In genomic region chr2:161078211-161078539, GRCh38 we compare ENCODE assay signal across 9 cellular contexts.
A peak's percentile ranks its signal among the peaks of the same experiment; 100 is the strongest.
DNase-seq lines count a peak whose midpoint lies in the region; ATAC-seq, FAIRE-seq and TF ChIP-seq lines count a peak whose summit lies in the region.
"Had no signal": no experiment of that assay in that cellular context is flagged by ENCODE, and none has a peak within 500 bp of the region (broad histone marks: within the 10 kb centered on the region; RNA-seq: fewer than 3 reads in every experiment).

No MANE protein-coding gene starts in this region.

- CTCF ChIA-PET in activated CD4-positive, alpha-beta memory T cell treated with anti-CD3 and anti-CD28 coated beads, Interleukin-2, amount 10 ng/mL, durations not matched to agents 7 days and 5 days (lab: Charles Lee), result interaction anchor here (0.5 to 5.1 kb wide), 3 partner anchors 12 to 17 kb away, joined by 3 to 36 read pairs (median 3); no protein-coding TSS in a partner anchor

- peaks cover 18 to 33% (median 21%) of the 10 kb centered on the region in 10 experiments for H3K4me1 ChIP-seq in BLaER1 treated with 17β-estradiol and CSF1 and Interleukin-3, amounts not matched to agents 10 nM and 100 nM

- POLR2A ChIA-PET in activated CD4-positive, alpha-beta memory T cell treated with anti-CD3 and anti-CD28 coated beads, Interleukin-2, amount 10 ng/mL, durations not matched to agents 7 days and 5 days (lab: Charles Lee), result interaction anchor here (0.7 to 2.3 kb wide), 10 partner anchors 12 to 169 kb away, joined by 3 to 13 read pairs (median 5); no protein-coding TSS in a partner anchor

- peak overlapping the region; percentile 90 for H3K27ac Mint-ChIP-seq in activated CD4-positive, alpha-beta memory T cell treated with anti-CD3 and anti-CD28 coated beads, Interleukin-2, amount 10 ng/mL, durations not matched to agents 7 days and 5 days

- no peak for DNase-seq in GM12891 (ENCODE audit: insufficient read length, low spot score)
- DNase-seq in activated CD4-positive, alpha-beta memory T cell treated with anti-CD3 and anti-CD28 coated beads, Interleukin-2, amount 10 ng/mL, durations not matched to agents 7 days and 5 days, result no peak
- DNase-seq in iPS-NIHi11 (ENCODE audit: low spot score), result peak; percentile 14
- DNase-seq in NCI-H2227 treated with DMSO at 0.1 percent for 48 hours (lab: John Stamatoyannopoulos, UW), result no peak
- DNase-seq in sciatic nerve (ENCODE audit: low spot score), result no peak
- DNase-seq in ACHN, result no peak

- H3K27ac ChIP-seq in BLaER1 treated with 17β-estradiol and CSF1 and Interleukin-3, amounts not matched to agents 10 nM and 100 nM, result peak overlapping the region; percentile 19 to 91 (median 62); a peak in 20 of 22 replicates
- H3K27ac ChIP-seq: thoracic aorta had no signal

- no peaks in the 10 kb centered on the region for H3K36me3 ChIP-seq in BLaER1 treated with 17β-estradiol and CSF1 and Interleukin-3, amounts not matched to agents 10 nM and 100 nM
- H3K36me3 ChIP-seq: thoracic aorta had no signal

- H3K9me3 Mint-ChIP-seq in activated CD4-positive, alpha-beta memory T cell treated with anti-CD3 and anti-CD28 coated beads, Interleukin-2, amount 10 ng/mL, durations not matched to agents 7 days and 5 days, result peaks cover 8% of the 10 kb centered on the region

- intact Hi-C loops in sciatic nerve (cut with DNase I), result no loop called here

- H3K4me3 Mint-ChIP-seq in activated CD4-positive, alpha-beta memory T cell treated with anti-CD3 and anti-CD28 coated beads, Interleukin-2, amount 10 ng/mL, durations not matched to agents 7 days and 5 days, result peak overlapping the region; percentile 36

- H3K27me3 Mint-ChIP-seq in activated CD4-positive, alpha-beta memory T cell treated with anti-CD3 and anti-CD28 coated beads, Interleukin-2, amount 10 ng/mL, durations not matched to agents 7 days and 5 days, result no peaks in the 10 kb centered on the region

- peaks cover 17% of the 10 kb centered on the region for H3K36me3 Mint-ChIP-seq in activated CD4-positive, alpha-beta memory T cell treated with anti-CD3 and anti-CD28 coated beads, Interleukin-2, amount 10 ng/mL, durations not matched to agents 7 days and 5 days (ENCODE audit: low read depth)

- in situ Hi-C loops in ACHN (cut with HindIII; ENCODE audit: low pct_ligation_motif_present, low pct_unique_long_range_greater_than_20kb, low sequenced_read_pairs), result no loop called here

- H3K4me3 ChIP-seq in BLaER1 treated with 17β-estradiol and CSF1 and Interleukin-3, amounts not matched to agents 10 nM and 100 nM, result no peak overlapping the region
- H3K4me3 ChIP-seq: thoracic aorta had no signal

- peak overlapping the region in 5 of 11 experiments; percentile 3 to 79 (median 64); a peak in 8 of 22 replicates for H3K9ac ChIP-seq in BLaER1 treated with 17β-estradiol and CSF1 and Interleukin-3, amounts not matched to agents 10 nM and 100 nM

- H3K4me1 Mint-ChIP-seq in activated CD4-positive, alpha-beta memory T cell treated with anti-CD3 and anti-CD28 coated beads, Interleukin-2, amount 10 ng/mL, durations not matched to agents 7 days and 5 days, result peaks cover 48% of the 10 kb centered on the region

- no peak for TF ChIP-seq POLR2A in GM12891 (IDR thresholded peaks at IDR 0.05; ENCODE audit: low read depth, low read length)

- H3K9me3 ChIP-seq in BLaER1 treated with 17β-estradiol and CSF1 and Interleukin-3, amounts not matched to agents 10 nM and 100 nM (replicated peaks in 1 of 11), result no peaks in the 10 kb centered on the region
- H3K9me3 ChIP-seq: thoracic aorta had no signal

- no peaks in the 10 kb centered on the region for H3K27me3 ChIP-seq in BLaER1 treated with 17β-estradiol and CSF1 and Interleukin-3, amounts not matched to agents 10 nM and 100 nM

- ATAC-seq in GM18861 (IDR thresholded peaks at IDR 0.05; ENCODE audit: unreplicated experiment), result no peak
- ATAC-seq in sciatic nerve, result no peak

- H4K20me1 ChIP-seq in BLaER1 treated with 17β-estradiol and CSF1 and Interleukin-3, amounts not matched to agents 10 nM and 100 nM, result no peaks in the 10 kb centered on the region

- peak; percentile 33 for FAIRE-seq in GM12891 (lab: Jason Lieb, UNC)

- H3K4me2 ChIP-seq in BLaER1 treated with 17β-estradiol and CSF1 and Interleukin-3, amounts not matched to agents 10 nM and 100 nM, result peak overlapping the region; percentile 41 to 80 (median 61)

TF ChIP-seq in GM12891, 5 proteins besides CTCF, POLR2A, EP300 and RAD21:
- no peak for TF ChIP-seq PAX5 (IDR thresholded peaks at IDR 0.05; ENCODE audit: insufficient read depth, low read length, severe bottlenecking)
- no peak for TF ChIP-seq POU2F2 (IDR thresholded peaks at IDR 0.05; ENCODE audit: low read depth, low read length)
- no peak for TF ChIP-seq TAF1 (IDR thresholded peaks at IDR 0.05; ENCODE audit: low read depth, low read length)
- no peak for TF ChIP-seq POLR2AphosphoS5 (IDR thresholded peaks at IDR 0.05; ENCODE audit: low read depth, low read length)
- TF ChIP-seq SPI1 (IDR thresholded peaks at IDR 0.05; ENCODE audit: low read depth, low read length), result no peak
